8 cellular contexts compared by ENCODE assay signal in the genomic region with DNA sequence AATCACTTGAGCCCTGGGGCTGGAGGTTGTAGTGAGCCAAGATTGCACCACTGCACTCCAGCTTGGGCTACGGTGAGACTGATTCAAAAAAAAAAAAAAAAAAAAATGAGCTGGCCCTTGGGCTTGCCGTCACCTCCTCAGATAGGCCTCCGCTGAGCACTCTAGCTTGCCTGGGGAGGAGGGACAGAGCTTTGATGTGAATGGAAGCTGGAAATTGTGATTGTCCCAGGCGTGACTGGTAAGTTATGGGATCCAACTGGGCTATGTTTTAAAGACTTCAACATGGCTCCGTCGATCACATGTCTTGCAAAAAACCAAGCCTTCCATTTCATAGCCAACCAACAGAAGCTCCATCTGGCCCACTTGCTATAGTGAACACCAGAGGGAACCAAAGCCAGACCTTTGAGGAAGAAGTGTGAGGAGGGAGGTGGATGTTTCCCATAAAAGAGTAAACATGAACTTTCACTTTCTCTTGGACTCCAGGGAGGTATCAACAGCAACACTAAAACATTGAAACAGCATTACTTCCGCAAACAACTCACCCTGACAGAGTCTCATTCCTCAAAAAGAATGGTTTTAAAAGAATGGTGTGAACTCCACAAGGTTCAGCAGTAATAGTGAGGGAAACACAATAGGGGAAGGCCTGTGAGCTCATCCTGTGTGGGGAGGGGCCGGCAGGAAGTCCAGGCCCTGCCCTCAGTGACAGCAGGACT. TPM values are rescaled to one million over a fixed set of nuclear protein-coding genes. Genes with fewer than 3 reads are reported as not detected.
DNase-seq lines count a peak whose midpoint lies in the region; ATAC-seq and TF ChIP-seq lines count a peak whose summit lies in the region.

No MANE protein-coding gene starts in this region.

- H3K4me3 ChIP-seq in fibroblast of villous mesenchyme (ENCODE audit: low read depth, low read length) (no peak overlapping the region), retinal pigment epithelial cell (ENCODE audit: low read length) (no peak overlapping the region), ovary (no peak overlapping the region)

- TF ChIP-seq CTCF in fibroblast of villous mesenchyme (IDR thresholded peaks at IDR 0.05; ENCODE audit: insufficient read depth, low read depth, low read length) (peak; percentile 64), retinal pigment epithelial cell (conservative IDR thresholded peaks at IDR 0.05; ENCODE audit: low read depth, low read length) (peak; percentile 43), ovary (IDR thresholded peaks at IDR 0.05) (no peak)

- intact Hi-C loops in ovary (cut with DNase I) = no loop called here

- peak; percentile 48 for DNase-seq in Ammon's horn (ENCODE audit: low spot score)
- DNase-seq in SIG-M5 treated with dmso at 0.1 percent for 504 hours (lab: John Stamatoyannopoulos, UW; ENCODE audit: unreplicated experiment) = peak; percentile 76
- peak; percentile 80 for DNase-seq in fibroblast of villous mesenchyme (ENCODE audit: low read depth)
- no peak for DNase-seq in retinal pigment epithelial cell (ENCODE audit: low read depth)
- no peak for DNase-seq in ovary
- no peak for DNase-seq in DMS153 (lab: John Stamatoyannopoulos, UW)

- H3K36me3 ChIP-seq in ovary = no peaks in the 10 kb centered on the region

- TF ChIP-seq EP300 in ovary (IDR thresholded peaks at IDR 0.05) = no peak

- peaks cover 0 to 6% of the 10 kb centered on the region in 2 donors for H3K9me3 ChIP-seq in ovary

- no peak overlapping the region for H3K27ac ChIP-seq in ovary

- no peaks in the 10 kb centered on the region for H3K4me1 ChIP-seq in ovary (ENCODE audit: insufficient read depth)

- 81 to 86% (median 85%) methylated on average over 8 of the region's 8 CpGs for WGBS in ovary, 3 donors

- ATAC-seq in GM18907 (IDR thresholded peaks at IDR 0.05; ENCODE audit: unreplicated experiment) (peak; percentile 84), HG03097 (IDR thresholded peaks at IDR 0.05; ENCODE audit: low FRiP score, unreplicated experiment) (peak; percentile 77)

- TF ChIP-seq POLR2A in ovary (IDR thresholded peaks at IDR 0.05) = no peak

- H3K27me3 ChIP-seq in ovary = no peaks in the 10 kb centered on the region

RNA-seq across cellular contexts. Expression of a gene that starts 59.3 kb away (rescaled TPM):
- total RNA-seq in fibroblast of villous mesenchyme (0.64 and 2.2 TPM in 2 replicates), ovary (1 to 10 TPM in 1 of 7 donors, under 1 TPM in 5, not detected in 1; 0.15 to 6.0 (median 0.63) TPM)
- under 1 TPM; 0.33 to 0.37 TPM for polyA plus RNA-seq in ovary

Comparison
In these comparisons a context has a peak if more than half of its experiments do, and no peak if none do; other contexts are left out.
1. DNase-seq: peak in Ammon's horn (single experiment), SIG-M5 treated with dmso at 0.1 percent for 504 hours (single experiment) and fibroblast of villous mesenchyme (single experiment); none in retinal pigment epithelial cell (single experiment), ovary (0 of 5) and DMS153 (single experiment).
2. CTCF ChIP-seq: peak in fibroblast of villous mesenchyme (single experiment) and retinal pigment epithelial cell (single experiment); none in ovary (0 of 3).